ENCODE assay signal across 8 cellular contexts in genomic region chr1:35809156-35810095, GRCh38. TPM values are rescaled to one million over a fixed set of nuclear protein-coding genes. Genes with fewer than 3 reads are reported as not detected.
DNase-seq lines count a peak whose midpoint lies in the region; ATAC-seq and TF ChIP-seq lines count a peak whose summit lies in the region.

No MANE protein-coding gene starts in this region.

- no peaks in the 10 kb centered on the region for H3K9me3 Mint-ChIP-seq in neural crest cell

- H3K9ac ChIP-seq in BLaER1 treated with 17β-estradiol and CSF1 and Interleukin-3, amounts not matched to agents 10 nM and 100 nM: peak overlapping the region; percentile 97 to 100 (median 99)
- peak overlapping the region; percentile 64 to 85 for H3K9ac ChIP-seq in duodenal mucosa (ENCODE audit: low read depth in 1 of 2, low read length in 2 of 2)

- H3K27me3 Mint-ChIP-seq in neural crest cell (ENCODE audit: low read depth): no peaks in the 10 kb centered on the region

- peak overlapping the region; percentile 94 for H3K27ac Mint-ChIP-seq in neural crest cell (ENCODE audit: unreplicated experiment)

- H3K4me2 ChIP-seq in BLaER1 treated with 17β-estradiol and CSF1 and Interleukin-3, amounts not matched to agents 10 nM and 100 nM: peak overlapping the region; percentile 83 to 99 (median 90)

- no peaks in the 10 kb centered on the region for H3K27me3 ChIP-seq in BLaER1 treated with 17β-estradiol and CSF1 and Interleukin-3, amounts not matched to agents 10 nM and 100 nM
- H3K27me3 ChIP-seq in duodenal mucosa (ENCODE audit: control insufficient read depth in 1 of 2, insufficient read depth in 2 of 2, low read length in 2 of 2): no peaks in the 10 kb centered on the region

- no peaks in the 10 kb centered on the region for H3K36me3 Mint-ChIP-seq in neural crest cell (ENCODE audit: low read depth)

- peaks cover 28% of the 10 kb centered on the region for H3K4me1 Mint-ChIP-seq in neural crest cell

- H3K4me3 Mint-ChIP-seq in neural crest cell: peak overlapping the region; percentile 93

- no peak for ATAC-seq in GM19455 (IDR thresholded peaks at IDR 0.05; ENCODE audit: unreplicated experiment)

- in situ Hi-C loops in ACHN (cut with HindIII; ENCODE audit: low pct_ligation_motif_present, low pct_unique_long_range_greater_than_20kb, low sequenced_read_pairs): no loop called here

- TF ChIP-seq CTCF in NB4 (IDR thresholded peaks at IDR 0.05; ENCODE audit: low read depth, low read length) (no peak), neural crest cell (conservative IDR thresholded peaks at IDR 0.05) (no peak)

- DNase-seq in NB4 (ENCODE audit: low read depth): no peak
- no peak for DNase-seq in neural crest cell (ENCODE audit: low read depth, low spot score)
- DNase-seq in NOMO-1 (lab: John Stamatoyannopoulos, UW; ENCODE audit: unreplicated experiment in 2 of 2): no peak
- no peak for DNase-seq in ACHN
- DNase-seq in DMS53 treated with DMSO at 0.1 percent for 48 hours (lab: John Stamatoyannopoulos, UW; ENCODE audit: unreplicated experiment): no peak

- H3K27ac ChIP-seq in BLaER1 treated with 17β-estradiol and CSF1 and Interleukin-3, amounts not matched to agents 10 nM and 100 nM: peak overlapping the region; percentile 92 to 100 (median 98); a peak in 21 of 22 replicates
- peak overlapping the region; percentile 64 for H3K27ac ChIP-seq in duodenal mucosa (ENCODE audit: low read depth, low read length)

- peak overlapping the region; percentile 81 to 99 (median 97) for H3K4me3 ChIP-seq in BLaER1 treated with 17β-estradiol and CSF1 and Interleukin-3, amounts not matched to agents 10 nM and 100 nM
- H3K4me3 ChIP-seq in NB4 (ENCODE audit: low read depth, low read length) (peak overlapping the region; percentile 69), duodenal mucosa (ENCODE audit: low read depth in 1 of 2, low read length in 2 of 2) (peak overlapping the region; percentile 80 to 84)

- TF ChIP-seq POLR2A in NB4 (IDR thresholded peaks at IDR 0.05; ENCODE audit: extremely low read depth, insufficient read length): no peak

- H3K9me3 ChIP-seq in BLaER1 treated with 17β-estradiol and CSF1 and Interleukin-3, amounts not matched to agents 10 nM and 100 nM (replicated peaks in 1 of 11): no peaks in the 10 kb centered on the region
- H3K9me3 ChIP-seq in duodenal mucosa (ENCODE audit: control insufficient read depth in 1 of 2, low read length in 2 of 2): no peaks in the 10 kb centered on the region

- peaks cover 45 to 79% (median 65%) of the 10 kb centered on the region in 10 experiments for H3K4me1 ChIP-seq in BLaER1 treated with 17β-estradiol and CSF1 and Interleukin-3, amounts not matched to agents 10 nM and 100 nM
- peaks cover 19 to 24% of the 10 kb centered on the region in 2 donors for H3K4me1 ChIP-seq in duodenal mucosa (ENCODE audit: control insufficient read depth in 1 of 2, insufficient read depth in 2 of 2, low read length in 2 of 2)

- peaks cover 0 to 30% (median 0%) of the 10 kb centered on the region in 11 experiments; a peak in 5 of 22 replicates for H4K20me1 ChIP-seq in BLaER1 treated with 17β-estradiol and CSF1 and Interleukin-3, amounts not matched to agents 10 nM and 100 nM

- peaks cover 0 to 16% (median 3%) of the 10 kb centered on the region in 11 experiments; a peak in 6 of 22 replicates for H3K36me3 ChIP-seq in BLaER1 treated with 17β-estradiol and CSF1 and Interleukin-3, amounts not matched to agents 10 nM and 100 nM
- H3K36me3 ChIP-seq in duodenal mucosa (ENCODE audit: control insufficient read depth in 1 of 2, insufficient read depth in 2 of 2, low read length in 2 of 2): no peaks in the 10 kb centered on the region

RNA-seq across cellular contexts. Expression of gene AGO4, which starts 1.6 kb away (rescaled TPM):
- total RNA-seq in neural crest cell: 13.8 and 17.1 TPM in 2 replicates

RNA-seq across cellular contexts. Expression of gene CLSPN, which starts 39.6 kb away (rescaled TPM):
- 69.4 and 73.8 TPM in 2 replicates for total RNA-seq in neural crest cell
